Comparison of ENCODE assay signal across 1 cellular context in genomic region chr3:69120879-69121464, GRCh38.
TF ChIP-seq lines count a peak whose summit lies in the region.

No MANE protein-coding gene starts in this region.

TF ChIP-seq in GM23338, 12 proteins besides CTCF, POLR2A, EP300 and RAD21 (continued from another document):
- no peak for TF ChIP-seq ZNF462 (CRISPR knock-in tag; IDR thresholded peaks at IDR 0.05)
- TF ChIP-seq STAT1 (IDR thresholded peaks at IDR 0.05; ENCODE audit: unreplicated experiment), result no peak
- no peak for TF ChIP-seq NANOG (IDR thresholded peaks at IDR 0.05; ENCODE audit: borderline replicate concordance)
- TF ChIP-seq EZH2phosphoT487 (IDR thresholded peaks at IDR 0.05; ENCODE audit: unreplicated experiment), result no peak
- TF ChIP-seq JUNB (IDR thresholded peaks at IDR 0.05; ENCODE audit: unreplicated experiment), result no peak
- TF ChIP-seq ETS1 (IDR thresholded peaks at IDR 0.05), result no peak
- TF ChIP-seq ZNF114 (CRISPR knock-in tag; IDR thresholded peaks at IDR 0.05), result no peak
